Comparison of ENCODE assay signal across 8 cellular contexts in genomic region chr1:159790237-159790917, GRCh38. TPM values are rescaled to one million over a fixed set of nuclear protein-coding genes. Genes with fewer than 3 reads are reported as not detected.
DNase-seq lines count a peak whose midpoint lies in the region; ATAC-seq and TF ChIP-seq lines count a peak whose summit lies in the region.

No MANE protein-coding gene starts in this region.

- TF ChIP-seq CTCF in NB4 (IDR thresholded peaks at IDR 0.05; ENCODE audit: low read depth, low read length) (peak; percentile 55), osteoblast (IDR thresholded peaks at IDR 0.05; ENCODE audit: extremely low read depth, low read depth, low read length) (peak; percentile 64)

- TF ChIP-seq POLR2A in NB4 (IDR thresholded peaks at IDR 0.05; ENCODE audit: extremely low read depth, insufficient read length) = no peak

- no peaks in the 10 kb centered on the region for H3K36me3 ChIP-seq in osteoblast (ENCODE audit: insufficient read depth, low read length)

- no peaks in the 10 kb centered on the region for H3K9me3 ChIP-seq in osteoblast (ENCODE audit: low read depth, low read length)

- H2AFZ ChIP-seq in osteoblast (ENCODE audit: low read length) = no peak overlapping the region

- ATAC-seq in GM21447 (IDR thresholded peaks at IDR 0.05; ENCODE audit: unreplicated experiment) = no peak
- ATAC-seq in HG03565 (IDR thresholded peaks at IDR 0.05; ENCODE audit: unreplicated experiment) = no peak
- ATAC-seq in HG03342 (IDR thresholded peaks at IDR 0.05; ENCODE audit: unreplicated experiment) = no peak

- H3K27ac ChIP-seq in osteoblast (ENCODE audit: low read depth, low read length) = no peak overlapping the region

- H3K79me2 ChIP-seq in osteoblast (ENCODE audit: insufficient read depth, low read length) = no peaks in the 10 kb centered on the region

- H3K36me3 Mint-ChIP-seq in activated T-cell treated with anti-CD3 and anti-CD28 coated beads, Interleukin-2, amount 50 U/mL, for 24 hours (ENCODE audit: low read depth) = no peaks in the 10 kb centered on the region

- no peaks in the 10 kb centered on the region for H3K4me1 Mint-ChIP-seq in activated T-cell treated with anti-CD3 and anti-CD28 coated beads, Interleukin-2, amount 50 U/mL, for 24 hours (ENCODE audit: low read depth)

- H3K9me3 Mint-ChIP-seq in activated T-cell treated with anti-CD3 and anti-CD28 coated beads, Interleukin-2, amount 50 U/mL, for 24 hours = no peaks in the 10 kb centered on the region

- H3K27ac Mint-ChIP-seq in activated T-cell treated with anti-CD3 and anti-CD28 coated beads, Interleukin-2, amount 50 U/mL, for 24 hours = no peak overlapping the region

- peak; percentile 35 for DNase-seq in activated T-cell treated with anti-CD3 and anti-CD28 coated beads, Interleukin-2, amount 50 U/mL, for 24 hours
- DNase-seq in activated T-cell treated with anti-CD3 and anti-CD28 coated beads for 4 hours (no peak), NB4 (ENCODE audit: low read depth) (peak; percentile 36), cerebellar cortex (ENCODE audit: low spot score) (peak; percentile 22), osteoblast (ENCODE audit: insufficient read length, low spot score, missing footprints) (peak; percentile 34)

- no peaks in the 10 kb centered on the region for H4K20me1 ChIP-seq in osteoblast (ENCODE audit: insufficient read depth, low read length)

- no peaks in the 10 kb centered on the region for H3K4me1 ChIP-seq in osteoblast (ENCODE audit: insufficient read depth, low read length)

- no peak overlapping the region for H3K4me2 ChIP-seq in osteoblast (ENCODE audit: insufficient read depth, low read length)

- H3K27me3 Mint-ChIP-seq in activated T-cell treated with anti-CD3 and anti-CD28 coated beads, Interleukin-2, amount 50 U/mL, for 24 hours = peaks cover 5% of the 10 kb centered on the region

- H3K27me3 ChIP-seq in osteoblast (ENCODE audit: insufficient read depth, low read length) = peaks cover 21% of the 10 kb centered on the region

- no peak overlapping the region for H3K4me3 ChIP-seq in NB4 (ENCODE audit: low read depth, low read length)
- H3K4me3 ChIP-seq in osteoblast (ENCODE audit: insufficient read depth, low read length) = no peak overlapping the region

- no peak overlapping the region for H3K4me3 Mint-ChIP-seq in activated T-cell treated with anti-CD3 and anti-CD28 coated beads, Interleukin-2, amount 50 U/mL, for 24 hours

RNA-seq across cellular contexts. Expression of gene DUSP23, which starts 9.6 kb away (rescaled TPM):
- total RNA-seq in osteoblast = 13.8 and 15.9 TPM in 2 replicates

RNA-seq across cellular contexts. Expression of gene FCRL6, which starts 11.8 kb away (rescaled TPM):
- not detected in 2 replicates for total RNA-seq in osteoblast

RNA-seq across cellular contexts. Expression of gene SLAMF8, which starts 36.3 kb away (rescaled TPM):
- total RNA-seq in osteoblast = under 0.01 and 0.36 TPM in 2 replicates
